ENCODE assay signal across 26 cellular contexts in the genomic region with DNA sequence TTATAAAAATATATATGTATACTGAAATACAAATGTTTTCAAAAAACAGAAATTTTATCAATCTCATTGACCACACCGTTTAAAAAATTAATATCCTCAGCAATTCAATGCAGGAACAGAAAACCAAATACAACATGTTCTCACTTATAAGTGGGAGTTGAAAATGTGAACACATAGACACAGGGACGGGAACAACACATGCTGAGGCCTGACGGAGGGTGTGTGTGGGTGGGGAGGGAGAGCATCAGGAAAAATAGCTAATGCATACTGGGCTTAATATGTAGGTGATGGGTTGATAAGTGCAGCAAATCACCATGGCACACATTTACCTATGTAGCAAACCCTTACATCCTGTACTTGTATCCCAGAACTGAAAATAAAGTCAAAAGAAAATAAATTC.
"Had no signal": no experiment of that assay in that cellular context is flagged by ENCODE, and none has a peak within 500 bp of the region (broad histone marks: within the 10 kb centered on the region; RNA-seq: fewer than 3 reads in every experiment).

No MANE protein-coding gene starts in this region.

- H3K36me3 ChIP-seq: esophagus squamous epithelium, gastrocnemius medialis, heart right ventricle, left lung, lower lobe of right lung had no signal

- H3K27me3 Mint-ChIP-seq: memory B cell; naive thymus-derived CD4-positive, alpha-beta T cell had no signal

- H3K27ac Mint-ChIP-seq: memory B cell; naive thymus-derived CD4-positive, alpha-beta T cell; natural killer cell had no signal

- H3K4me1 ChIP-seq: gastrocnemius medialis, heart right ventricle, left lung, lower lobe of right lung had no signal

- H3K27me3 ChIP-seq: esophagus squamous epithelium, gastrocnemius medialis, heart right ventricle, left lung had no signal

- DNase-seq: dermis blood vessel endothelial cell; dorsolateral prefrontal cortex; effector CD4-positive, alpha-beta T cell; effector memory CD4-positive, alpha-beta T cell; erythroblast; esophagus squamous epithelium; foreskin fibroblast; foreskin melanocyte; gastrocnemius medialis; glutamatergic neuron; head of caudate nucleus; heart right ventricle; hippocampal formation; left cardiac atrium; left lung; left ventricle myocardium superior; lower lobe of right lung; mesendoderm; midbrain; naive thymus-derived CD4-positive, alpha-beta T cell; natural killer cell had no signal

- H3K27ac ChIP-seq: coronary artery, dorsolateral prefrontal cortex, epithelial cell of prostate, esophagus squamous epithelium, gastrocnemius medialis, heart right ventricle, left lung, lower lobe of right lung had no signal

- FAIRE-seq: endothelial cell of umbilical vein, keratinocyte had no signal

- H3K9me3 Mint-ChIP-seq: memory B cell, natural killer cell had no signal

- H3K4me1 Mint-ChIP-seq: memory B cell had no signal

- H3K4me3 ChIP-seq: coronary artery, dorsolateral prefrontal cortex, esophagus squamous epithelium, gastrocnemius medialis, heart right ventricle, left lung, lower lobe of right lung had no signal

- H3K36me3 Mint-ChIP-seq: memory B cell, natural killer cell had no signal

- H3K9me3 ChIP-seq: esophagus squamous epithelium, gastrocnemius medialis, left lung, lower lobe of right lung had no signal

- H3K4me3 Mint-ChIP-seq: memory B cell; naive thymus-derived CD4-positive, alpha-beta T cell; natural killer cell had no signal
